1 cellular context compared by ENCODE assay signal in the genomic region with DNA sequence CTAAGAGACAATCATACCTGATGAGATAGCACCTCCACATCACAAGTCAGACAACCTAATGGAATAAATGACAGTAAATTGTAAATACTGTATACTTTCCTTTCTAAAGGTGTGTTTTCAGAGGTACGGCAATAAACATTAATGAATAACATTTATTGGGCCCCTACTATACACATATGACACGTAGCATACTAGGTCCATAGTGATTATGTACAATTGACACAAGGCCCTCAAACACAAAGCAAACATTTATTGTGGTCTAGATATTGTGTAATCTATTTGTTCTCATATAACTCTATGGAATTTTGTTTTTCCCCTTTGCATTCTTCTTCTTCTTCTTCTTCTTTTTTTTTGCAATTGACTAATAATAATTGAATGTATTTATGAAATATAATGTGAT.
A peak's percentile ranks its signal among the peaks of the same experiment; 100 is the strongest.
TF ChIP-seq lines count a peak whose summit lies in the region.

No MANE protein-coding gene starts in this region.

TF ChIP-seq in HepG2, 621 proteins besides CTCF, POLR2A, EP300 and RAD21 (continued from another document and continues in another):
- TF ChIP-seq JUNB (CRISPR knock-in tag; IDR thresholded peaks at IDR 0.05; ENCODE audit: borderline replicate concordance) = no peak
- TF ChIP-seq ESRRA (CRISPR knock-in tag; IDR thresholded peaks at IDR 0.05; ENCODE audit: low read depth) = no peak
- TF ChIP-seq, protein P1, sequence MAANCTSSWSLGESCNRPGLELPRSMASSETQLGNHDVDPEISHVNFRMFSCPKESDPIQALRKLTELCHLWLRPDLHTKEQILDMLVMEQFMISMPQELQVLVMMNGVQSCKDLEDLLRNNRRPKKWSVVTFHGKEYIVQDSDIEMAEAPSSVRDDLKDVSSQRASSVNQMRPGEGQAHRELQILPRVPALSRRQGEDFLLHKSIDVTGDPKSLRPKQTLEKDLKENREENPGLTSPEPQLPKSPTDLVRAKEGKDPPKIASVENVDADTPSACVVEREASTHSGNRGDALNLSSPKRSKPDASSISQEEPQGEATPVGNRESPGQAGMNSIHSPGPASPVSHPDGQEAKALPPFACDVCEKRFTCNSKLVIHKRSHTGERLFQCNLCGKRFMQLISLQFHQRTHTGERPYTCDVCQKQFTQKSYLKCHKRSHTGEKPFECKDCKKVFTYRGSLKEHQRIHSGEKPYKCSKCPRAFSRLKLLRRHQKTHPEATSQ (CRISPR knock-in tag; IDR thresholded peaks at IDR 0.05; ENCODE audit: borderline replicate concordance) = no peak
- TF ChIP-seq, protein P2, sequence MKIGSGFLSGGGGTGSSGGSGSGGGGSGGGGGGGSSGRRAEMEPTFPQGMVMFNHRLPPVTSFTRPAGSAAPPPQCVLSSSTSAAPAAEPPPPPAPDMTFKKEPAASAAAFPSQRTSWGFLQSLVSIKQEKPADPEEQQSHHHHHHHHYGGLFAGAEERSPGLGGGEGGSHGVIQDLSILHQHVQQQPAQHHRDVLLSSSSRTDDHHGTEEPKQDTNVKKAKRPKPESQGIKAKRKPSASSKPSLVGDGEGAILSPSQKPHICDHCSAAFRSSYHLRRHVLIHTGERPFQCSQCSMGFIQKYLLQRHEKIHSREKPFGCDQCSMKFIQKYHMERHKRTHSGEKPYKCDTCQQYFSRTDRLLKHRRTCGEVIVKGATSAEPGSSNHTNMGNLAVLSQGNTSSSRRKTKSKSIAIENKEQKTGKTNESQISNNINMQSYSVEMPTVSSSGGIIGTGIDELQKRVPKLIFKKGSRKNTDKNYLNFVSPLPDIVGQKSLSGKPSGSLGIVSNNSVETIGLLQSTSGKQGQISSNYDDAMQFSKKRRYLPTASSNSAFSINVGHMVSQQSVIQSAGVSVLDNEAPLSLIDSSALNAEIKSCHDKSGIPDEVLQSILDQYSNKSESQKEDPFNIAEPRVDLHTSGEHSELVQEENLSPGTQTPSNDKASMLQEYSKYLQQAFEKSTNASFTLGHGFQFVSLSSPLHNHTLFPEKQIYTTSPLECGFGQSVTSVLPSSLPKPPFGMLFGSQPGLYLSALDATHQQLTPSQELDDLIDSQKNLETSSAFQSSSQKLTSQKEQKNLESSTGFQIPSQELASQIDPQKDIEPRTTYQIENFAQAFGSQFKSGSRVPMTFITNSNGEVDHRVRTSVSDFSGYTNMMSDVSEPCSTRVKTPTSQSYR (CRISPR knock-in tag; IDR thresholded peaks at IDR 0.05; ENCODE audit: borderline replicate concordance) = no peak
- no peak; the same call in 1 of the 2 replicates for TF ChIP-seq SIX1 (CRISPR knock-in tag; IDR thresholded peaks at IDR 0.05; ENCODE audit: borderline replicate concordance)
- no peak for TF ChIP-seq KLF6 (CRISPR knock-in tag; IDR thresholded peaks at IDR 0.05)
- peak; percentile 57; the same call in 1 of the 2 replicates for TF ChIP-seq FOXA1 (IDR thresholded peaks at IDR 0.05)
- no peak for TF ChIP-seq FOXA1 (CRISPR knock-in tag; IDR thresholded peaks at IDR 0.05)
- no peak for TF ChIP-seq ZNF773 (CRISPR knock-in tag; IDR thresholded peaks at IDR 0.05; ENCODE audit: borderline replicate concordance)
- TF ChIP-seq, protein P3, sequence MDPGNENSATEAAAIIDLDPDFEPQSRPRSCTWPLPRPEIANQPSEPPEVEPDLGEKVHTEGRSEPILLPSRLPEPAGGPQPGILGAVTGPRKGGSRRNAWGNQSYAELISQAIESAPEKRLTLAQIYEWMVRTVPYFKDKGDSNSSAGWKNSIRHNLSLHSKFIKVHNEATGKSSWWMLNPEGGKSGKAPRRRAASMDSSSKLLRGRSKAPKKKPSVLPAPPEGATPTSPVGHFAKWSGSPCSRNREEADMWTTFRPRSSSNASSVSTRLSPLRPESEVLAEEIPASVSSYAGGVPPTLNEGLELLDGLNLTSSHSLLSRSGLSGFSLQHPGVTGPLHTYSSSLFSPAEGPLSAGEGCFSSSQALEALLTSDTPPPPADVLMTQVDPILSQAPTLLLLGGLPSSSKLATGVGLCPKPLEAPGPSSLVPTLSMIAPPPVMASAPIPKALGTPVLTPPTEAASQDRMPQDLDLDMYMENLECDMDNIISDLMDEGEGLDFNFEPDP (CRISPR knock-in tag; conservative IDR thresholded peaks at IDR 0.05) = no peak
- no peak for TF ChIP-seq ZBTB34 (CRISPR knock-in tag; IDR thresholded peaks at IDR 0.05)
- TF ChIP-seq MTERF4 (CRISPR knock-in tag; IDR thresholded peaks at IDR 0.05) = no peak
- no peak for TF ChIP-seq ZNF33B (CRISPR knock-in tag; IDR thresholded peaks at IDR 0.05)
- no peak for TF ChIP-seq ZNF383 (CRISPR knock-in tag; IDR thresholded peaks at IDR 0.05; ENCODE audit: borderline replicate concordance)
- TF ChIP-seq ZNF24 (IDR thresholded peaks at IDR 0.05) = no peak
- no peak for TF ChIP-seq ETV5 (CRISPR knock-in tag; IDR thresholded peaks at IDR 0.05; ENCODE audit: borderline replicate concordance)
- TF ChIP-seq CSRNP1 (CRISPR knock-in tag; IDR thresholded peaks at IDR 0.05) = no peak
- TF ChIP-seq, protein P4, sequence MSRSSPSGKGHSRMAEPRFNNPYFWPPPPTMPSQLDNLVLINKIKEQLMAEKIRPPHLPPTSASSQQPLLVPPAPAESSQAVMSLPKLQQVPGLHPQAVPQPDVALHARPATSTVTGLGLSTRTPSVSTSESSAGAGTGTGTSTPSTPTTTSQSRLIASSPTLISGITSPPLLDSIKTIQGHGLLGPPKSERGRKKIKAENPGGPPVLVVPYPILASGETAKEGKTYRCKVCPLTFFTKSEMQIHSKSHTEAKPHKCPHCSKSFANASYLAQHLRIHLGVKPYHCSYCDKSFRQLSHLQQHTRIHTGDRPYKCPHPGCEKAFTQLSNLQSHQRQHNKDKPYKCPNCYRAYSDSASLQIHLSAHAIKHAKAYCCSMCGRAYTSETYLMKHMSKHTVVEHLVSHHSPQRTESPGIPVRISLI (CRISPR knock-in tag; IDR thresholded peaks at IDR 0.05; ENCODE audit: borderline replicate concordance) = peak; percentile 50; the same call in 1 of the 2 replicates
- no peak for TF ChIP-seq HDAC1 (CRISPR knock-in tag; IDR thresholded peaks at IDR 0.05)
- TF ChIP-seq, protein P5, sequence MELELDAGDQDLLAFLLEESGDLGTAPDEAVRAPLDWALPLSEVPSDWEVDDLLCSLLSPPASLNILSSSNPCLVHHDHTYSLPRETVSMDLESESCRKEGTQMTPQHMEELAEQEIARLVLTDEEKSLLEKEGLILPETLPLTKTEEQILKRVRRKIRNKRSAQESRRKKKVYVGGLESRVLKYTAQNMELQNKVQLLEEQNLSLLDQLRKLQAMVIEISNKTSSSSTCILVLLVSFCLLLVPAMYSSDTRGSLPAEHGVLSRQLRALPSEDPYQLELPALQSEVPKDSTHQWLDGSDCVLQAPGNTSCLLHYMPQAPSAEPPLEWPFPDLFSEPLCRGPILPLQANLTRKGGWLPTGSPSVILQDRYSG (CRISPR knock-in tag; IDR thresholded peaks at IDR 0.05) = no peak
- no peak for TF ChIP-seq PPARG (CRISPR knock-in tag; conservative IDR thresholded peaks at IDR 0.05)
- TF ChIP-seq, protein P6, sequence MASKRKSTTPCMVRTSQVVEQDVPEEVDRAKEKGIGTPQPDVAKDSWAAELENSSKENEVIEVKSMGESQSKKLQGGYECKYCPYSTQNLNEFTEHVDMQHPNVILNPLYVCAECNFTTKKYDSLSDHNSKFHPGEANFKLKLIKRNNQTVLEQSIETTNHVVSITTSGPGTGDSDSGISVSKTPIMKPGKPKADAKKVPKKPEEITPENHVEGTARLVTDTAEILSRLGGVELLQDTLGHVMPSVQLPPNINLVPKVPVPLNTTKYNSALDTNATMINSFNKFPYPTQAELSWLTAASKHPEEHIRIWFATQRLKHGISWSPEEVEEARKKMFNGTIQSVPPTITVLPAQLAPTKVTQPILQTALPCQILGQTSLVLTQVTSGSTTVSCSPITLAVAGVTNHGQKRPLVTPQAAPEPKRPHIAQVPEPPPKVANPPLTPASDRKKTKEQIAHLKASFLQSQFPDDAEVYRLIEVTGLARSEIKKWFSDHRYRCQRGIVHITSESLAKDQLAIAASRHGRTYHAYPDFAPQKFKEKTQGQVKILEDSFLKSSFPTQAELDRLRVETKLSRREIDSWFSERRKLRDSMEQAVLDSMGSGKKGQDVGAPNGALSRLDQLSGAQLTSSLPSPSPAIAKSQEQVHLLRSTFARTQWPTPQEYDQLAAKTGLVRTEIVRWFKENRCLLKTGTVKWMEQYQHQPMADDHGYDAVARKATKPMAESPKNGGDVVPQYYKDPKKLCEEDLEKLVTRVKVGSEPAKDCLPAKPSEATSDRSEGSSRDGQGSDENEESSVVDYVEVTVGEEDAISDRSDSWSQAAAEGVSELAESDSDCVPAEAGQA (IDR thresholded peaks at IDR 0.05; ENCODE audit: low read depth) = no peak
- TF ChIP-seq, protein P6 (CRISPR knock-in tag; IDR thresholded peaks at IDR 0.05; ENCODE audit: borderline replicate concordance) = no peak
- peak; percentile 81 for TF ChIP-seq CEBPG (CRISPR knock-in tag; IDR thresholded peaks at IDR 0.05)
- TF ChIP-seq SALL1 (CRISPR knock-in tag; IDR thresholded peaks at IDR 0.05) = no peak
- peak; percentile 52 for TF ChIP-seq BCL6 (CRISPR knock-in tag; IDR thresholded peaks at IDR 0.05)
- TF ChIP-seq SMC3 (IDR thresholded peaks at IDR 0.05; ENCODE audit: low read length) = no peak
- TF ChIP-seq RCOR2 (CRISPR knock-in tag; IDR thresholded peaks at IDR 0.05) = no peak
- TF ChIP-seq, protein P7, sequence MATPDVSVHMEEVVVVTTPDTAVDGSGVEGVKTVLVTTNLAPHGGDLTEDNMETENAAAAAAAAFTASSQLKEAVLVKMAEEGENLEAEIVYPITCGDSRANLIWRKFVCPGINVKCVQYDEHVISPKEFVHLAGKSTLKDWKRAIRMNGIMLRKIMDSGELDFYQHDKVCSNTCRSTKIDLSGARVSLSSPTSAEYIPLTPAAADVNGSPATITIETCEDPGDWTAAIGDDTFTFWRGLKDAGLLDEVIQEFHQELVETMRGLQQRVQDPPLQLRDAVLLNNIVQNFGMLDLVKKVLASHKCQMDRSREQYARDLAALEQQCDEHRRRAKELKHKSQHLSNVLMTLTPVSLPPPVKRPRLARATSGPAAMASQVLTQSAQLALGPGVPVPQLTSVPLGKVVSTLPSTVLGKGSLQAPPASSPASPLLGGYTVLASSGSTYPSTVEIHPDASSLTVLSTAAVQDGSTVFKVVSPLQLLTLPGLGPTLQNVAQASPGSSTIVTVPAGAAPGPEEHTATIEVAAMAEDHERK (CRISPR knock-in tag; IDR thresholded peaks at IDR 0.05; ENCODE audit: low read depth) = no peak
- TF ChIP-seq RARA (CRISPR knock-in tag; IDR thresholded peaks at IDR 0.05) = peak; percentile 40; the same call in 1 of the 2 replicates
- TF ChIP-seq, protein P8, sequence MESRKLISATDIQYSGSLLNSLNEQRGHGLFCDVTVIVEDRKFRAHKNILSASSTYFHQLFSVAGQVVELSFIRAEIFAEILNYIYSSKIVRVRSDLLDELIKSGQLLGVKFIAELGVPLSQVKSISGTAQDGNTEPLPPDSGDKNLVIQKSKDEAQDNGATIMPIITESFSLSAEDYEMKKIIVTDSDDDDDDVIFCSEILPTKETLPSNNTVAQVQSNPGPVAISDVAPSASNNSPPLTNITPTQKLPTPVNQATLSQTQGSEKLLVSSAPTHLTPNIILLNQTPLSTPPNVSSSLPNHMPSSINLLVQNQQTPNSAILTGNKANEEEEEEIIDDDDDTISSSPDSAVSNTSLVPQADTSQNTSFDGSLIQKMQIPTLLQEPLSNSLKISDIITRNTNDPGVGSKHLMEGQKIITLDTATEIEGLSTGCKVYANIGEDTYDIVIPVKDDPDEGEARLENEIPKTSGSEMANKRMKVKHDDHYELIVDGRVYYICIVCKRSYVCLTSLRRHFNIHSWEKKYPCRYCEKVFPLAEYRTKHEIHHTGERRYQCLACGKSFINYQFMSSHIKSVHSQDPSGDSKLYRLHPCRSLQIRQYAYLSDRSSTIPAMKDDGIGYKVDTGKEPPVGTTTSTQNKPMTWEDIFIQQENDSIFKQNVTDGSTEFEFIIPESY (CRISPR knock-in tag; IDR thresholded peaks at IDR 0.05) = no peak
- peak; percentile 29; the same call in 1 of the 2 replicates for TF ChIP-seq CREM (IDR thresholded peaks at IDR 0.05)
- TF ChIP-seq CREM (CRISPR knock-in tag; IDR thresholded peaks at IDR 0.05) = no peak
- TF ChIP-seq IKZF1 (IDR thresholded peaks at IDR 0.05) = no peak
- TF ChIP-seq ZNF343 (CRISPR knock-in tag; IDR thresholded peaks at IDR 0.05) = no peak
- TF ChIP-seq KLF16 (CRISPR knock-in tag; IDR thresholded peaks at IDR 0.05) = no peak
